In the genomic region with DNA sequence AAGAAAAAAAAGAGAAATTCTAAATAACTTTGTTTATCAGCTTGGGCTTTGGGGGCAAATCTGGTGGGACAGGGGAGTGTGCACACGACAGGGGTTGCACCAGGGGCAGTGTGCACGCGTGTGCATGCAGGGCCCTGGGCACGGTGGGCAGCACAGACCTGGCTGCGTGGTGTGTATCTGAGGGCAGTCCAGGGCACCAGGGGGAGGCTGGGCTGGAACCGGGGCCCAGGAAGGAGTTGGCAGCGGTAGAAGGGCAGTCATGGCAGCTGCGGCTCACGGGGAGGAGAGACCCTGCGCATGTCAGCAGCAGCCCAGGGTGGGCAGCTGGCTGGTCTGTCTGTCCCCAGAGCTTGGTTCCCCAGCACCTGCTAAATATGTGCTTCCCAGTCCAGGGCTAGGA, we compare ENCODE assay signal across 10 cellular contexts. TPM values are rescaled to one million over a fixed set of nuclear protein-coding genes. Genes with fewer than 3 reads are reported as not detected.
"Had no signal": no experiment of that assay in that cellular context is flagged by ENCODE, and none has a peak within 500 bp of the region (broad histone marks: within the 10 kb centered on the region; RNA-seq: fewer than 3 reads in every experiment).

No MANE protein-coding gene starts in this region.

- H3K4me3 Mint-ChIP-seq: GM23338, HFFc6, IgD-negative memory B cell had no signal

- DNase-seq: H7, HFFc6 had no signal

- H2AFZ ChIP-seq: GM23338 had no signal

- H3K27ac Mint-ChIP-seq: GM23338, HFFc6, IgD-negative memory B cell had no signal

- H3K4me3 ChIP-seq: GM23338, HAP-1 had no signal

- H3K9me3 Mint-ChIP-seq: GM23338, HFFc6, IgD-negative memory B cell had no signal

- ATAC-seq: GM23338, HCT116, HepG2 had no signal

- H3K9me3 ChIP-seq: HAP-1 had no signal

- H3K27ac ChIP-seq: HL-60 had no signal

- FAIRE-seq: HepG2 had no signal

- H3K4me2 ChIP-seq: GM23338 had no signal

- H3K4me1 ChIP-seq: HAP-1 had no signal

- H3K36me3 ChIP-seq: HAP-1 had no signal

- H3K36me3 Mint-ChIP-seq: IgD-negative memory B cell had no signal

RNA-seq across cellular contexts. Expression of a gene that starts 4.3 kb away (rescaled TPM):
- total RNA-seq: GM23338, H4, H7, HepG2, HFFc6, HT1080 had no signal
- polyA plus RNA-seq: GM23338, HepG2, IgD-negative memory B cell had no signal

RNA-seq across cellular contexts. Expression of a gene that starts 11.9 kb away (rescaled TPM):
- total RNA-seq: GM23338, H4, H7, HepG2, HFFc6, HT1080 had no signal
- polyA plus RNA-seq: GM23338, HepG2, IgD-negative memory B cell had no signal

RNA-seq across cellular contexts. Expression of a gene that starts 25.6 kb away (rescaled TPM):
- total RNA-seq: GM23338, H4, H7, HepG2, HFFc6, HT1080 had no signal
- polyA plus RNA-seq: GM23338, HepG2, IgD-negative memory B cell had no signal

RNA-seq across cellular contexts. Expression of a gene that starts 35.8 kb away (rescaled TPM):
- total RNA-seq: GM23338, H4, H7, HepG2, HFFc6, HT1080 had no signal
- polyA plus RNA-seq: GM23338, HepG2, IgD-negative memory B cell had no signal

RNA-seq across cellular contexts. Expression of a gene that starts 48.8 kb away (rescaled TPM):
- total RNA-seq: GM23338, H4, H7, HepG2, HFFc6, HT1080 had no signal
- polyA plus RNA-seq: GM23338, HepG2, IgD-negative memory B cell had no signal
